11 cellular contexts compared by ENCODE assay signal in genomic region chr2:237210297-237210696, GRCh38.
"Had no signal": no experiment of that assay in that cellular context is flagged by ENCODE, and none has a peak within 500 bp of the region (broad histone marks: within the 10 kb centered on the region; RNA-seq: fewer than 3 reads in every experiment).

No MANE protein-coding gene starts in this region.

- H3K27ac ChIP-seq: cardiac muscle cell, tibial nerve had no signal

- ATAC-seq: activated CD4-positive, alpha-beta T cell treated with anti-CD3 and anti-CD28 coated beads for 36 hours; effector memory CD8-positive, alpha-beta T cell; natural killer cell treated with Interleukin-12 subunit alpha and Interleukin-12 subunit beta and Interleukin-15 and Interleukin-18, amount 100 ng/mL, for 72 hours had no signal

- H3K4me3 ChIP-seq: cardiac muscle cell, tibial nerve had no signal

- H3K36me3 ChIP-seq: cardiac muscle cell, tibial nerve had no signal

- DNase-seq: activated CD4-positive, alpha-beta T cell treated with anti-CD3 and anti-CD28 coated beads for 36 hours; activated CD4-positive, alpha-beta T cell treated with anti-CD3 and anti-CD28 coated beads, Interleukin-2, amount 50 U/mL, for 48 hours; amniotic stem cell; effector memory CD8-positive, alpha-beta T cell; foreskin melanocyte; stimulated activated CD4-positive, alpha-beta T cell treated with anti-CD3 and anti-CD28 coated beads, Interleukin-2, amount 100 ng/mL, for 24 hours; stimulated activated naive CD4-positive, alpha-beta T cell treated with Interleukin-2 at 50 U/mL for 16 hours; substantia nigra had no signal

- H3K9me3 ChIP-seq: tibial nerve had no signal

- H3K27me3 ChIP-seq: cardiac muscle cell, tibial nerve had no signal
